Comparison of ENCODE assay signal across 1 cellular context in the genomic region with DNA sequence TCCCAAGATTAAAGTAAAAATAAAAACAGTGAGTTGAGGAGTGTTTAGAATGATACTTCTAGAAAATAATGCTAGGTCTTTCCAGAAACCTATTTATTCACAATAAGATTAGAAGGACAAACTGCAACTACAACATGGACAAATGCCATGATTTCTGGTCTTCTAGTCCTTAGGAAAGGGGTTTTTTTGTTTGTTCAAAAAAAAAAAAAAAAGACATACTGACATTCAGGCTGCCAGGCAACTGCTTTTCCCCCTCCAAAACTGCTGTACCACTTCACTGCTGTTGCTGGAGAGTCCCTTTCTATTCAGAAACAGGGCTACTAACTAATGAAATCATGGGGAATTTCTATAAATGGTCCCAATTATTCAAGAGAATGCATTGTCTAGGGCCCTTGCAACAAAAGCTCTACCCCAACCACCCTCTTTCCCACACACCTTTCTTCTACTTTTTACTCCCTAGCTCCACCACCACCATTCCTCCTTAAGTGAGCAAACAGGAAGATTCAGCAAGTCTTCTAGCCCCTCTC.
TF ChIP-seq lines count a peak whose summit lies in the region.

No MANE protein-coding gene starts in this region.

TF ChIP-seq in GM23338, 12 proteins besides CTCF, POLR2A, EP300 and RAD21 (continued from another document):
- TF ChIP-seq ZNF462 (CRISPR knock-in tag; IDR thresholded peaks at IDR 0.05) (no peak), EZH2 (IDR thresholded peaks at IDR 0.05; ENCODE audit: low read depth, unreplicated experiment) (no peak)
